In genomic region chr3:129824926-129825541, GRCh38 we compare ENCODE assay signal across 8 cellular contexts.
DNase-seq lines count a peak whose midpoint lies in the region; ATAC-seq and TF ChIP-seq lines count a peak whose summit lies in the region.

No MANE protein-coding gene starts in this region.

- WGBS in upper lobe of left lung, 2 donors, result 44 to 48% methylated on average over 3 of the region's 3 CpGs

- no peaks in the 10 kb centered on the region for H3K9me3 ChIP-seq in upper lobe of left lung

- ATAC-seq in GM21515 (IDR thresholded peaks at IDR 0.05; ENCODE audit: unreplicated experiment), result peak; percentile 48
- peak in 1 of 2 donors; percentile 57 for ATAC-seq in upper lobe of left lung (ENCODE audit: low FRiP score in 2 of 2)
- ATAC-seq in HG03135 (IDR thresholded peaks at IDR 0.05; ENCODE audit: unreplicated experiment), result no peak

- H3K27me3 ChIP-seq in upper lobe of left lung, result no peaks in the 10 kb centered on the region

- no peak overlapping the region for H3K27ac ChIP-seq in VCaP
- no peak overlapping the region for H3K27ac ChIP-seq in upper lobe of left lung

- no peak overlapping the region for H3K4me3 ChIP-seq in upper lobe of left lung

- TF ChIP-seq POLR2A in upper lobe of left lung (IDR thresholded peaks at IDR 0.05), result no peak

- H3K4me1 ChIP-seq in upper lobe of left lung, result peaks cover 15 to 23% (median 19%) of the 10 kb centered on the region in 4 donors

- no peaks in the 10 kb centered on the region for H3K36me3 ChIP-seq in upper lobe of left lung

- no peak for TF ChIP-seq EP300 in upper lobe of left lung (IDR thresholded peaks at IDR 0.05)

- TF ChIP-seq CTCF in VCaP (conservative IDR thresholded peaks at IDR 0.05) (peak; percentile 80), upper lobe of left lung (IDR thresholded peaks at IDR 0.05) (peak; percentile 53 to 71 (median 64))

- DNase-seq in CMK (ENCODE audit: low read depth), result peak; percentile 29
- peak; percentile 67 for DNase-seq in NCI-H2171 treated with DMSO at 0.1 percent for 48 hours (lab: John Stamatoyannopoulos, UW)
- peak; percentile 27 for DNase-seq in effector CD4-positive, alpha-beta T cell
- DNase-seq in midbrain (lab: John Stamatoyannopoulos, UW), result peak; percentile 34
- DNase-seq in upper lobe of left lung, result no peak

Comparison
In these comparisons a context has a peak if more than half of its experiments do, and no peak if none do; other contexts are left out.
1. DNase-seq: peak in CMK (single experiment), NCI-H2171 treated with DMSO at 0.1 percent for 48 hours (single experiment), effector CD4-positive, alpha-beta T cell (single experiment) and midbrain (single experiment); none in upper lobe of left lung (0 of 2).